ENCODE assay signal across 8 cellular contexts in genomic region chr12:116463366-116463765, GRCh38.
"Had no signal": no experiment of that assay in that cellular context is flagged by ENCODE, and none has a peak within 500 bp of the region (broad histone marks: within the 10 kb centered on the region; RNA-seq: fewer than 3 reads in every experiment).

No MANE protein-coding gene starts in this region.

- ATAC-seq: HCT116 had no signal

- H3K27ac ChIP-seq: GM23248, HL-60 had no signal

- H3K9ac ChIP-seq: GM23248 had no signal

- H2AFZ ChIP-seq: GM23248 had no signal

- DNase-seq: GM23248, GOT3, H9, Kasumi-1, KG1 had no signal

- FAIRE-seq: H54 had no signal

- H3K4me3 ChIP-seq: GM23248 had no signal
